ENCODE assay signal across 27 cellular contexts in the genomic region with DNA sequence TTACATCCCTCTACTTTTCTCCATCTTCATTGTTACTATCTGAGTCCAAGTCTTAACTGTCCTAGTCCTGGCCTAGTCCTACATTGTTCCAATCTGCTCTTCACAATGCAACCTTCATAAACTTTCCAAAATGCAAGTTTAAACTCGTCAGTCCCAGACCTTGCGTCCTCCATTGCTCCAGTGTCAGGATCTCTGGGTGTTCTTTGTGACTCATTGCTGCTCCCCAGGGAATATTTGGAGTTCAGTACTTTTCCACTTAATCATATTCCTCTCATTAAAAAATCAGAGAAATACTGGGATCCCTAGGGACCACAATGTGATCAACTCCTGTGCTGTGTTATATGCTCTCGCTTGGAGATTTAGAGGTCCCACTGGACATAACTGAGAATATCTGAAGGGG. TPM values are rescaled to one million over a fixed set of nuclear protein-coding genes. Genes with fewer than 3 reads are reported as not detected.
"Had no signal": no experiment of that assay in that cellular context is flagged by ENCODE, and none has a peak within 500 bp of the region (broad histone marks: within the 10 kb centered on the region; RNA-seq: fewer than 3 reads in every experiment).

No MANE protein-coding gene starts in this region.

- DNase-seq: effector memory CD8-positive, alpha-beta T cell; esophagus squamous epithelium; heart left ventricle; hypothalamus; mucosa of descending colon; naive thymus-derived CD8-positive, alpha-beta T cell; posterior cingulate gyrus; spleen; stimulated activated CD4-positive, alpha-beta T cell treated with anti-CD3 and anti-CD28 coated beads, Interleukin-15, amount 100 ng/mL, for 24 hours; stimulated activated CD4-positive, alpha-beta T cell treated with anti-CD3 and anti-CD28 coated beads, Interleukin-1b, Interleukin-23, amount 100 ng/mL, for 48 hours; stimulated activated CD4-positive, alpha-beta T cell treated with anti-CD3 and anti-CD28 coated beads, Interleukin-4, amount 100 ng/mL, for 24 hours; tibial artery; upper lobe of left lung had no signal

- H3K4me1 ChIP-seq: heart left ventricle, spleen, tibial artery, upper lobe of left lung, vagina had no signal

- H3K36me3 ChIP-seq: esophagus squamous epithelium, heart left ventricle, neutrophil, spleen, tibial artery, upper lobe of left lung, vagina had no signal

- ATAC-seq: effector memory CD8-positive, alpha-beta T cell; heart left ventricle; left lobe of liver; mucosa of descending colon; naive thymus-derived CD8-positive, alpha-beta T cell; sciatic nerve; stimulated activated memory B cell treated with anti-CD40 and anti-IgM and Interleukin-4, amounts not matched to agents 10 μg/mL and 1 μg/mL and 100 μg/mL, for 72 hours had no signal

- H3K27ac ChIP-seq: esophagus squamous epithelium, heart left ventricle, neutrophil, spleen, tibial artery, upper lobe of left lung, vagina had no signal

- H3K4me3 ChIP-seq: esophagus squamous epithelium, heart left ventricle, mucosa of descending colon, spleen, tibial artery, upper lobe of left lung, vagina had no signal

- H3K9me3 ChIP-seq: esophagus squamous epithelium, heart left ventricle, mucosa of descending colon, neutrophil, spleen, tibial artery, upper lobe of left lung, vagina had no signal

- H3K27me3 ChIP-seq: esophagus squamous epithelium, tibial artery, upper lobe of left lung, vagina had no signal

- FAIRE-seq: frontal cortex, islet of Langerhans had no signal

RNA-seq across cellular contexts. Expression of gene KPRP, which starts 18.0 kb away (rescaled TPM):
- total RNA-seq: epithelial cell of proximal tubule; frontal cortex; glomerular endothelial cell; heart left ventricle; left lobe of liver; mucosa of descending colon; naive thymus-derived CD8-positive, alpha-beta T cell; osteocyte; pulmonary artery endothelial cell; sciatic nerve; skeletal muscle tissue; spleen; temporal lobe; upper lobe of left lung had no signal
- polyA plus RNA-seq: heart left ventricle; naive thymus-derived CD8-positive, alpha-beta T cell; neural cell; spleen had no signal

RNA-seq across cellular contexts. Expression of gene LCE4A, which starts 31.9 kb away (rescaled TPM):
- total RNA-seq: epithelial cell of proximal tubule; esophagus squamous epithelium; frontal cortex; glomerular endothelial cell; heart left ventricle; left lobe of liver; mucosa of descending colon; naive thymus-derived CD8-positive, alpha-beta T cell; osteocyte; pulmonary artery endothelial cell; sciatic nerve; skeletal muscle tissue; spleen; temporal lobe; upper lobe of left lung; vagina had no signal
- polyA plus RNA-seq: heart left ventricle; naive thymus-derived CD8-positive, alpha-beta T cell; neural cell; spleen had no signal

RNA-seq across cellular contexts. Expression of gene LCE1F, which starts 35.1 kb away (rescaled TPM):
- total RNA-seq: epithelial cell of proximal tubule; esophagus squamous epithelium; frontal cortex; glomerular endothelial cell; heart left ventricle; left lobe of liver; mucosa of descending colon; naive thymus-derived CD8-positive, alpha-beta T cell; osteocyte; pulmonary artery endothelial cell; sciatic nerve; skeletal muscle tissue; spleen; temporal lobe; upper lobe of left lung; vagina had no signal
- polyA plus RNA-seq: heart left ventricle; naive thymus-derived CD8-positive, alpha-beta T cell; neural cell; spleen had no signal

RNA-seq across cellular contexts. Expression of gene LCE2A, which starts 41.7 kb away (rescaled TPM):
- total RNA-seq: epithelial cell of proximal tubule; esophagus squamous epithelium; frontal cortex; glomerular endothelial cell; heart left ventricle; left lobe of liver; mucosa of descending colon; naive thymus-derived CD8-positive, alpha-beta T cell; osteocyte; pulmonary artery endothelial cell; sciatic nerve; skeletal muscle tissue; spleen; temporal lobe; upper lobe of left lung; vagina had no signal
- polyA plus RNA-seq: heart left ventricle; naive thymus-derived CD8-positive, alpha-beta T cell; neural cell; spleen had no signal

RNA-seq across cellular contexts. Expression of gene LCE1E, which starts 46.2 kb away (rescaled TPM):
- total RNA-seq: epithelial cell of proximal tubule; esophagus squamous epithelium; frontal cortex; glomerular endothelial cell; heart left ventricle; left lobe of liver; mucosa of descending colon; naive thymus-derived CD8-positive, alpha-beta T cell; osteocyte; pulmonary artery endothelial cell; sciatic nerve; skeletal muscle tissue; spleen; temporal lobe; upper lobe of left lung; vagina had no signal
- polyA plus RNA-seq: heart left ventricle; naive thymus-derived CD8-positive, alpha-beta T cell; neural cell; spleen had no signal
